ENCODE assay signal across 8 cellular contexts in genomic region chr17:81094744-81095607, GRCh38.
DNase-seq lines count a peak whose midpoint lies in the region; ATAC-seq, FAIRE-seq and TF ChIP-seq lines count a peak whose summit lies in the region.

No MANE protein-coding gene starts in this region.

- H3K4me3 ChIP-seq in bronchial epithelial cell (ENCODE audit: low read depth, low read length), result no peak overlapping the region

- no peaks in the 10 kb centered on the region for H3K27me3 ChIP-seq in bronchial epithelial cell (ENCODE audit: control insufficient read depth, insufficient read depth, low read length)

- no peak for ATAC-seq in GM18907 (IDR thresholded peaks at IDR 0.05; ENCODE audit: unreplicated experiment)
- no peak for ATAC-seq in HG03045 (IDR thresholded peaks at IDR 0.05; ENCODE audit: unreplicated experiment)

- TF ChIP-seq CTCF in bronchial epithelial cell (IDR thresholded peaks at IDR 0.05; ENCODE audit: insufficient read depth, low read length, severe bottlenecking), result no peak

- peak; percentile 99 for FAIRE-seq in bronchial epithelial cell (lab: Jason Lieb, UNC)

- H3K36me3 ChIP-seq in bronchial epithelial cell (ENCODE audit: control insufficient read depth, insufficient read depth, low read length), result peaks cover 13% of the 10 kb centered on the region

- peak; percentile 100 for DNase-seq in GM04503 (ENCODE audit: low read depth)
- DNase-seq in NCI-H2107 (lab: John Stamatoyannopoulos, UW), result peak; percentile 82
- peak; percentile 58 for DNase-seq in activated CD4-positive, CD25-positive, alpha-beta regulatory T cell treated with anti-CD3 and anti-CD28 coated beads, Interleukin-2, amount 50 U/mL, for 16 hours (ENCODE audit: low read depth, low spot score)
- peak; percentile 98 for DNase-seq in bronchial epithelial cell (ENCODE audit: low read depth)
- peak; percentile 100 for DNase-seq in kidney glomerular epithelial cell (lab: John Stamatoyannopoulos, UW)
- DNase-seq in stimulated activated CD4-positive, alpha-beta T cell treated with anti-CD3 and anti-CD28 coated beads, Interleukin-15, amount 100 ng/mL, for 24 hours, result peak; percentile 87
